In genomic region chr12:2617365-2617764, GRCh38 we compare ENCODE assay signal across 25 cellular contexts.
DNase-seq lines count a peak whose midpoint lies in the region; ATAC-seq, FAIRE-seq and TF ChIP-seq lines count a peak whose summit lies in the region.
"Had no signal": no experiment of that assay in that cellular context is flagged by ENCODE, and none has a peak within 500 bp of the region (broad histone marks: within the 10 kb centered on the region; RNA-seq: fewer than 3 reads in every experiment).

No MANE protein-coding gene starts in this region.

- H3K79me1 ChIP-seq in H9 (ENCODE audit: insufficient read depth, low read depth, low read length, poor library complexity, severe bottlenecking) (no peaks in the 10 kb centered on the region), trophoblast cell (ENCODE audit: low read length) (no peaks in the 10 kb centered on the region)

- no peak overlapping the region for H4K12ac ChIP-seq in trophoblast cell (ENCODE audit: low read depth, low read length)

- no peak overlapping the region for H3K56ac ChIP-seq in H9 (ENCODE audit: insufficient read length, low read depth, low read length)

- H3K27ac Mint-ChIP-seq in H9 (no peak overlapping the region; a peak in 1 of 7 replicates), endodermal cell (no peak overlapping the region), endothelial cell (ENCODE audit: unreplicated experiment) (no peak overlapping the region)
- H3K27ac Mint-ChIP-seq: CD4-positive, CD25-positive, alpha-beta regulatory T cell; CD8-positive, alpha-beta T cell had no signal

- no peaks in the 10 kb centered on the region for H3K79me2 ChIP-seq in HepG2 (ENCODE audit: insufficient read depth, low read length)
- H3K79me2 ChIP-seq in H9 (ENCODE audit: insufficient read depth, low read length), result no peaks in the 10 kb centered on the region
- H3K79me2 ChIP-seq in trophoblast cell (ENCODE audit: control insufficient read depth, insufficient read depth, low read length, poor library complexity), result no peaks in the 10 kb centered on the region

- H2BK5ac ChIP-seq in H9 (ENCODE audit: insufficient read length, low read length) (no peak overlapping the region), trophoblast cell (ENCODE audit: low read depth, low read length, poor library complexity) (no peak overlapping the region)

- CTCF ChIA-PET in HepG2 (lab: Yijun Ruan, JAX; ENCODE audit: low intra/inter-chr PET ratio, low total read pairs), result no interaction called here

- H3K27me3 Mint-ChIP-seq in H9 (ENCODE audit: low read depth) (peaks cover 9% of the 10 kb centered on the region), endodermal cell (ENCODE audit: insufficient read depth) (no peaks in the 10 kb centered on the region), endothelial cell (ENCODE audit: unreplicated experiment) (peaks cover 4% of the 10 kb centered on the region)

- no peak overlapping the region for H3K9ac ChIP-seq in HepG2 (ENCODE audit: insufficient read depth, low read depth, low read length)
- H3K9ac ChIP-seq in H9 (ENCODE audit: extremely low read depth, insufficient read length, low read length), result no peak overlapping the region
- no peak overlapping the region for H3K9ac ChIP-seq in endodermal cell (ENCODE audit: extremely low read depth, low read length, poor library complexity, severe bottlenecking)
- no peak overlapping the region for H3K9ac ChIP-seq in trophoblast cell (ENCODE audit: low read length)

- H3K23me2 ChIP-seq in H9 (ENCODE audit: insufficient read length, low read depth, low read length, poor library complexity, severe bottlenecking), result no peaks in the 10 kb centered on the region

- POLR2A ChIA-PET in HepG2 (lab: Yijun Ruan, JAX), result no interaction called here

- H2BK15ac ChIP-seq in H9 (ENCODE audit: low read depth, low read length), result no peak overlapping the region

- H4K8ac ChIP-seq in H9 (replicated peaks; ENCODE audit: insufficient read length, low read depth, low read length) (no peak overlapping the region), trophoblast cell (ENCODE audit: low read depth, low read length) (no peak overlapping the region)

- H3K36me3 ChIP-seq in HepG2 (replicated peaks in 1 of 2; ENCODE audit: control insufficient read depth in 1 of 2, insufficient read depth in 2 of 2, low read length in 2 of 2), result no peaks in the 10 kb centered on the region
- no peaks in the 10 kb centered on the region for H3K36me3 ChIP-seq in right lobe of liver
- no peaks in the 10 kb centered on the region for H3K36me3 ChIP-seq in endodermal cell (ENCODE audit: control insufficient read depth, insufficient read depth, low read length)
- peaks cover 0 to 10% of the 10 kb centered on the region in 2 experiments for H3K36me3 ChIP-seq in trophoblast cell (ENCODE audit: control insufficient read depth in 1 of 2, insufficient read depth in 2 of 2, low read length in 2 of 2)
- peaks cover 0 to 88% (median 78%) of the 10 kb centered on the region in 4 donors for H3K36me3 ChIP-seq in esophagus muscularis mucosa
- H3K36me3 ChIP-seq in MG63, result no peaks in the 10 kb centered on the region
- H3K36me3 ChIP-seq: BE2C had no signal

- no peak overlapping the region for H2AFZ ChIP-seq in HepG2 (ENCODE audit: low read length)
- H2AFZ ChIP-seq in H9 (ENCODE audit: low read length), result no peak overlapping the region
- H2AFZ ChIP-seq in trophoblast cell (ENCODE audit: insufficient read depth, low read length, poor library complexity), result no peak overlapping the region

- no peak overlapping the region for H3K23ac ChIP-seq in H9 (ENCODE audit: insufficient read length, low read depth, low read length)
- no peak overlapping the region for H3K23ac ChIP-seq in trophoblast cell (ENCODE audit: low read length)

- H3K4me1 ChIP-seq in HepG2 (ENCODE audit: insufficient read depth, low read length) (peaks cover 12% of the 10 kb centered on the region), right lobe of liver (no peaks in the 10 kb centered on the region), H9 (ENCODE audit: insufficient read depth, low read length) (no peaks in the 10 kb centered on the region), endodermal cell (ENCODE audit: control insufficient read depth, insufficient read depth, low read length) (no peaks in the 10 kb centered on the region), trophoblast cell (ENCODE audit: control insufficient read depth in 1 of 2, insufficient read depth in 2 of 2, low read length in 2 of 2) (no peaks in the 10 kb centered on the region), esophagus muscularis mucosa (peaks cover 11 to 27% (median 21%) of the 10 kb centered on the region in 4 donors)
- H3K4me1 ChIP-seq: BE2C, Caco-2 had no signal

- no peak overlapping the region for H3T11ph ChIP-seq in H9 (ENCODE audit: low read length)

- H3K14ac ChIP-seq in H9 (ENCODE audit: insufficient read depth, low read length) (no peak overlapping the region), trophoblast cell (ENCODE audit: low read length) (no peak overlapping the region)

- peak; percentile 86 for ATAC-seq in HepG2
- ATAC-seq in right lobe of liver, result no peak
- ATAC-seq: A549; CD8-positive, alpha-beta T cell had no signal

- H3K36me3 Mint-ChIP-seq in H9 (ENCODE audit: insufficient read depth in 1 of 3, low read depth in 3 of 3), result peaks cover 0 to under 1% (median 0%) of the 10 kb centered on the region in 3 experiments; a peak in 1 of 7 replicates
- no peaks in the 10 kb centered on the region for H3K36me3 Mint-ChIP-seq in endodermal cell (ENCODE audit: low read depth)
- H3K36me3 Mint-ChIP-seq in endothelial cell (ENCODE audit: low read depth, unreplicated experiment), result peaks cover 5% of the 10 kb centered on the region
- H3K36me3 Mint-ChIP-seq: CD4-positive, CD25-positive, alpha-beta regulatory T cell; CD8-positive, alpha-beta T cell had no signal

- H4K91ac ChIP-seq in H9 (ENCODE audit: insufficient read length, low read depth, low read length) (no peak overlapping the region), trophoblast cell (ENCODE audit: low read depth, low read length) (peak overlapping the region; percentile 20)

- H3K27ac ChIP-seq in HepG2 (ENCODE audit: extremely low read length, insufficient read depth, low read length), result no peak overlapping the region
- H3K27ac ChIP-seq in right lobe of liver, result no peak overlapping the region
- no peak overlapping the region for H3K27ac ChIP-seq in H9 (ENCODE audit: insufficient read length, low read depth, low read length)
- no peak overlapping the region for H3K27ac ChIP-seq in endodermal cell (ENCODE audit: low read depth, low read length)
- no peak overlapping the region for H3K27ac ChIP-seq in trophoblast cell (ENCODE audit: low read depth, low read length)
- H3K27ac ChIP-seq in esophagus muscularis mucosa (replicated peaks in 1 of 4), result no peak overlapping the region
- H3K27ac ChIP-seq: A549, C4-2B had no signal

- no peak for FAIRE-seq in HepG2 (lab: Jason Lieb, UNC)
- FAIRE-seq: A549, G401.6, GM12892, GM19239, H54 had no signal

- H3K9me3 Mint-ChIP-seq in H9, result no peaks in the 10 kb centered on the region
- no peaks in the 10 kb centered on the region for H3K9me3 Mint-ChIP-seq in endodermal cell
- no peaks in the 10 kb centered on the region for H3K9me3 Mint-ChIP-seq in endothelial cell (ENCODE audit: unreplicated experiment)
- H3K9me3 Mint-ChIP-seq: CD4-positive, CD25-positive, alpha-beta regulatory T cell; CD8-positive, alpha-beta T cell had no signal

- no peak overlapping the region for H2BK120ac ChIP-seq in H9 (ENCODE audit: low read depth, low read length, poor library complexity, severe bottlenecking)
- no peak overlapping the region for H2BK120ac ChIP-seq in trophoblast cell (ENCODE audit: insufficient read depth, low read length, poor library complexity)

- H3K4me3 ChIP-seq in HepG2 (replicated peaks in 1 of 3; ENCODE audit: insufficient read depth in 1 of 3, low read depth in 2 of 3, low read length in 3 of 3), result no peak overlapping the region; a peak in 1 of 6 replicates
- no peak overlapping the region for H3K4me3 ChIP-seq in right lobe of liver
- no peak overlapping the region for H3K4me3 ChIP-seq in endodermal cell (ENCODE audit: low read length)
- no peak overlapping the region for H3K4me3 ChIP-seq in trophoblast cell (ENCODE audit: low read depth, low read length)
- no peak overlapping the region for H3K4me3 ChIP-seq in esophagus muscularis mucosa
- H3K4me3 ChIP-seq in MG63, result no peak overlapping the region
- H3K4me3 ChIP-seq: A549 had no signal

- H2BK12ac ChIP-seq in H9 (ENCODE audit: insufficient read length, low read depth, low read length), result no peak overlapping the region
- no peak overlapping the region for H2BK12ac ChIP-seq in trophoblast cell (ENCODE audit: low read length)

- H3K4ac ChIP-seq in H9 (ENCODE audit: low read depth, low read length) (no peak overlapping the region), trophoblast cell (ENCODE audit: low read depth, low read length) (no peak overlapping the region)

- TF ChIP-seq EP300 in HepG2 (IDR thresholded peaks at IDR 0.05; ENCODE audit: low read depth in 2 of 2, low read length in 2 of 2) (no peak), HepG2 (CRISPR knock-in tag; IDR thresholded peaks at IDR 0.05; ENCODE audit: borderline replicate concordance) (no peak), esophagus muscularis mucosa (IDR thresholded peaks at IDR 0.05) (no peak)

- TF ChIP-seq RAD21 in HepG2 (CRISPR knock-in tag; IDR thresholded peaks at IDR 0.05), result no peak

- no peaks in the 10 kb centered on the region for H3K9me3 ChIP-seq in HepG2 (ENCODE audit: low read length)
- H3K9me3 ChIP-seq in right lobe of liver, result no peaks in the 10 kb centered on the region
- H3K9me3 ChIP-seq in H9 (ENCODE audit: control insufficient read depth, low read depth, low read length), result no peaks in the 10 kb centered on the region
- H3K9me3 ChIP-seq in endodermal cell (ENCODE audit: control insufficient read depth, low read length), result no peaks in the 10 kb centered on the region
- peaks cover 3% of the 10 kb centered on the region for H3K9me3 ChIP-seq in trophoblast cell (ENCODE audit: insufficient read depth, low read depth, low read length)
- H3K9me3 ChIP-seq in esophagus muscularis mucosa, result no peaks in the 10 kb centered on the region
- no peaks in the 10 kb centered on the region for H3K9me3 ChIP-seq in MG63
- H3K9me3 ChIP-seq: A549, BE2C, Caco-2 had no signal

- no peak overlapping the region; the same call in 1 of the 2 replicates for H3K4me2 ChIP-seq in HepG2 (ENCODE audit: low read depth, low read length)
- H3K4me2 ChIP-seq in H9 (ENCODE audit: insufficient read depth, insufficient read length, low read length), result no peak overlapping the region
- no peak overlapping the region for H3K4me2 ChIP-seq in trophoblast cell (ENCODE audit: low read length)
- H3K4me2 ChIP-seq: A549 had no signal

- peaks cover 7 to 84% of the 10 kb centered on the region in 2 experiments for H3K27me3 ChIP-seq in HepG2 (ENCODE audit: control insufficient read depth in 1 of 2, insufficient read depth in 2 of 2, low read length in 2 of 2)
- H3K27me3 ChIP-seq in right lobe of liver, result no peaks in the 10 kb centered on the region
- no peaks in the 10 kb centered on the region for H3K27me3 ChIP-seq in H9 (ENCODE audit: insufficient read depth, low read length)
- H3K27me3 ChIP-seq in endodermal cell (ENCODE audit: control insufficient read depth, insufficient read depth, low read length, poor library complexity, severe bottlenecking), result no peaks in the 10 kb centered on the region
- H3K27me3 ChIP-seq in trophoblast cell (ENCODE audit: insufficient read depth, low read length), result no peaks in the 10 kb centered on the region
- no peaks in the 10 kb centered on the region for H3K27me3 ChIP-seq in esophagus muscularis mucosa
- H3K27me3 ChIP-seq in MG63, result no peaks in the 10 kb centered on the region

- no peaks in the 10 kb centered on the region for H4K20me1 ChIP-seq in HepG2 (ENCODE audit: insufficient read depth, low read length)
- H4K20me1 ChIP-seq in H9 (ENCODE audit: control insufficient read depth, insufficient read depth, insufficient read length), result no peaks in the 10 kb centered on the region

- H3K4me1 Mint-ChIP-seq in H9 (peaks cover 13 to 16% of the 10 kb centered on the region in 2 experiments; a peak in 3 of 4 replicates), endodermal cell (peaks cover 11% of the 10 kb centered on the region), endothelial cell (ENCODE audit: unreplicated experiment) (peaks cover 49% of the 10 kb centered on the region)
- H3K4me1 Mint-ChIP-seq: CD4-positive, CD25-positive, alpha-beta regulatory T cell had no signal

- 6% methylated on average over 3 of the region's 8 CpGs for WGBS in HepG2 (ENCODE audit: low lambda C conversion rate)
- WGBS in right lobe of liver (ENCODE audit: insufficient coverage, low coverage, low lambda C conversion rate, missing lambda C conversion rate), result 84% methylated on average over 2 of the region's 8 CpGs
- WGBS in H9 (ENCODE audit: extremely low coverage, insufficient read length, low lambda C conversion rate), result no CpG with 5 or more reads among the region's 8 CpGs
- 87 to 93% methylated on average over 7 to 8 of the region's 8 CpGs for WGBS in endodermal cell (ENCODE audit: insufficient coverage in 1 of 2, insufficient read length in 1 of 2), 2 experiments
- WGBS in trophoblast cell (ENCODE audit: extremely low coverage, insufficient coverage, insufficient read length), result no CpG with 5 or more reads among the region's 8 CpGs
- 88% methylated on average over 2 of the region's 8 CpGs for WGBS in esophagus muscularis mucosa

- no peak overlapping the region for H2BK20ac ChIP-seq in H9 (ENCODE audit: low read depth, low read length, poor library complexity, severe bottlenecking)

- no peak overlapping the region for H2AK5ac ChIP-seq in H9 (ENCODE audit: insufficient read length, low read length)
- no peak overlapping the region for H2AK5ac ChIP-seq in trophoblast cell (ENCODE audit: low read length)

- TF ChIP-seq POLR2A in HepG2 (IDR thresholded peaks at IDR 0.05; ENCODE audit: insufficient read depth in 1 of 2, low read depth in 2 of 2, low read length in 2 of 2) (no peak), right lobe of liver (IDR thresholded peaks at IDR 0.05) (no peak), esophagus muscularis mucosa (IDR thresholded peaks at IDR 0.05; ENCODE audit: low read depth) (no peak)

- no peak for TF ChIP-seq CTCF in HepG2 (CRISPR knock-in tag; IDR thresholded peaks at IDR 0.05)
- TF ChIP-seq CTCF in right lobe of liver (IDR thresholded peaks at IDR 0.05), result no peak
- TF ChIP-seq CTCF in H9 (conservative IDR thresholded peaks at IDR 0.05), result 0 out of 3 replicates have a peak, but pooled peaks have one; percentile 21
- TF ChIP-seq CTCF in endodermal cell (conservative IDR thresholded peaks at IDR 0.05), result peak; percentile 47
- TF ChIP-seq CTCF in esophagus muscularis mucosa (IDR thresholded peaks at IDR 0.05), result no peak
- TF ChIP-seq CTCF in endothelial cell (IDR thresholded peaks at IDR 0.05; ENCODE audit: unreplicated experiment), result no peak

- H3K4me3 Mint-ChIP-seq in H9 (no peak overlapping the region), endodermal cell (no peak overlapping the region), endothelial cell (ENCODE audit: unreplicated experiment) (no peak overlapping the region)
- H3K4me3 Mint-ChIP-seq: CD4-positive, CD25-positive, alpha-beta regulatory T cell; CD8-positive, alpha-beta T cell had no signal

- DNase-seq in HepG2 (ENCODE audit: low spot score), result no peak
- DNase-seq in right lobe of liver, result no peak
- DNase-seq in H9, result peak; percentile 41
- DNase-seq in endodermal cell, result no peak
- DNase-seq in trophoblast cell, result no peak
- DNase-seq in esophagus muscularis mucosa (ENCODE audit: extremely low spot score), result no peak
- DNase-seq in endothelial cell (ENCODE audit: low spot score), result no peak
- DNase-seq in MG63, result no peak
- DNase-seq: 8988T; ACHN; AML-193; BE2C; Caco-2; CD4-positive, CD25-positive, alpha-beta regulatory T cell; CD8-positive, alpha-beta T cell; DMS153; DND-41; GOT3; HCEC 1CT had no signal

- no TSS peak for BruUV-seq in HepG2 (replicated peaks; lab: Mats Ljungman, UMichigan)

- H3K18ac ChIP-seq in H9 (ENCODE audit: insufficient read length, low read depth, low read length) (no peak overlapping the region), trophoblast cell (ENCODE audit: low read length) (no peak overlapping the region)

- H4K5ac ChIP-seq in H9 (ENCODE audit: insufficient read length, low read depth, low read length), result no peak overlapping the region

- intact Hi-C loops in HepG2 (cut with micrococcal nuclease; ENCODE audit: unreplicated experiment), result no loop called here
- intact Hi-C loops in right lobe of liver (cut with DNase I), result no loop called here
- intact Hi-C loops in esophagus muscularis mucosa (cut with DNase I), result no loop called here

- in situ Hi-C loops in HepG2 (cut with HindIII; ENCODE audit: extremely low pct_ligation_motif_present, low pct_unique_long_range_greater_than_20kb), result no loop called here

Comparison
In these comparisons a context has a peak if more than half of its experiments do, and no peak if none do; other contexts are left out.
1. CTCF ChIP-seq: peak in H9 (single experiment) and endodermal cell (single experiment); none in HepG2 (single experiment), right lobe of liver (0 of 4), esophagus muscularis mucosa (0 of 3) and endothelial cell (single experiment).